In the genomic region with DNA sequence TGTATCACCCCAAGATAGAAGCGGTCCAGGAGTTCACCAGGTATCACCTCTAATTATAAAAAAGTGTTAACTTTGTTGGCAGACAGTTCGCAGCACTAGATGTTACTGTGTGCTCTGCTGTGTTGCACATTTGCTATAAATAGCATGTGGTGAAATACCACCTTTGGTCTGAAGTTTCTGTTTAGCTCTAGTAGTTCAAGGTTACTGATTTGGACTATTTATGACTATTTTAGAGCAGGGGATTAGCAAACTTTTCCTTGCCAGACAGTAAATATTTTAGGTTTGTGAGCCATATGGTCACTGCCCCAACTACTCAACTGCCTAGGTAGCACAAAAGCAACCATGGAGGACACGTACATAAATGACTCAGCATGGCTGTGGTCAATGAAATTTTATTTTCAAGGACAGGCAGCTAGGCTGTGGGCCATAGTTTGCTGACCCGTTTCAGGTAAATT, we compare ENCODE assay signal across 8 cellular contexts. TPM values are rescaled to one million over a fixed set of nuclear protein-coding genes. Genes with fewer than 3 reads are reported as not detected.
DNase-seq lines count a peak whose midpoint lies in the region; ATAC-seq, FAIRE-seq and TF ChIP-seq lines count a peak whose summit lies in the region.

No MANE protein-coding gene starts in this region.

- POLR2A ChIA-PET in endothelial cell of umbilical vein (lab: Charles Lee): no interaction called here

- no peak overlapping the region for H3K4me3 ChIP-seq in endothelial cell of umbilical vein (replicated peaks in 1 of 3; ENCODE audit: insufficient read depth in 1 of 3, low read depth in 1 of 3, low read length in 3 of 3)

- H3K27me3 ChIP-seq in endothelial cell of umbilical vein (ENCODE audit: control insufficient read depth in 2 of 2, insufficient read depth in 2 of 2, low read length in 2 of 2): no peaks in the 10 kb centered on the region

- H3K9me1 ChIP-seq in endothelial cell of umbilical vein (replicated peaks; ENCODE audit: control insufficient read depth, extremely low read depth, insufficient read depth, low read length): no peaks in the 10 kb centered on the region

- BruUV-seq in endothelial cell of umbilical vein (replicated peaks; lab: Mats Ljungman, UMichigan): no TSS peak

- no peak overlapping the region for H3K9ac ChIP-seq in endothelial cell of umbilical vein (replicated peaks; ENCODE audit: extremely low read depth, insufficient read depth, low read length)

- TF ChIP-seq POLR2A in endothelial cell of umbilical vein (IDR thresholded peaks at IDR 0.05; ENCODE audit: low read depth, low read length): no peak

- no peak overlapping the region for H2AFZ ChIP-seq in endothelial cell of umbilical vein (ENCODE audit: low read depth, low read length)

- H3K36me3 ChIP-seq in endothelial cell of umbilical vein (ENCODE audit: control insufficient read depth in 2 of 2, extremely low read depth in 1 of 2, insufficient read depth in 2 of 2, low read length in 2 of 2): peaks cover 9 to 16% of the 10 kb centered on the region in 2 experiments

- FAIRE-seq in endothelial cell of umbilical vein (lab: Jason Lieb, UNC): peak; percentile 26

- no peak overlapping the region for H3K27ac ChIP-seq in endothelial cell of umbilical vein (ENCODE audit: insufficient read depth, low read depth, low read length)

- intact Hi-C loops in endothelial cell of umbilical vein (cut with micrococcal nuclease): no loop called here

- DNase-seq in EL (peak; percentile 29), GM20000 (ENCODE audit: low spot score) (peak; percentile 58), endothelial cell of umbilical vein (ENCODE audit: low read depth, low spot score) (no peak), NCI-H2227 (lab: John Stamatoyannopoulos, UW; ENCODE audit: unreplicated experiment) (no peak), NCI-H82 treated with DMSO at 0.1 percent for 48 hours (lab: John Stamatoyannopoulos, UW; ENCODE audit: unreplicated experiment) (no peak), NCI-H2107 (lab: John Stamatoyannopoulos, UW) (no peak)

- TF ChIP-seq CTCF in GM20000 (IDR thresholded peaks at IDR 0.05; ENCODE audit: extremely low read depth, missing control alignments): no peak
- TF ChIP-seq CTCF in endothelial cell of umbilical vein (IDR thresholded peaks at IDR 0.05; ENCODE audit: extremely low read depth in 1 of 2, insufficient read depth in 1 of 2, low read depth in 1 of 2, low read length in 2 of 2): no peak

- CTCF ChIA-PET in endothelial cell of umbilical vein (lab: Charles Lee): no interaction called here

- ATAC-seq in HG03469 (IDR thresholded peaks at IDR 0.05; ENCODE audit: unreplicated experiment) (peak; percentile 88), esophagus mucosa (no peak)

- no peaks in the 10 kb centered on the region for H3K9me3 ChIP-seq in endothelial cell of umbilical vein (replicated peaks; ENCODE audit: control insufficient read depth, insufficient read depth, low read length)

- no peaks in the 10 kb centered on the region for H3K79me2 ChIP-seq in endothelial cell of umbilical vein (ENCODE audit: control insufficient read depth, insufficient read depth, low read length)

- dilution Hi-C loops in endothelial cell of umbilical vein (cut with MboI; ENCODE audit: extremely low pct_ligation_motif_present, low sequenced_read_pairs): no loop called here

- H3K4me2 ChIP-seq in endothelial cell of umbilical vein (ENCODE audit: insufficient read depth, low read length): no peak overlapping the region

- H3K4me1 ChIP-seq in endothelial cell of umbilical vein (ENCODE audit: control insufficient read depth, extremely low read depth, insufficient read depth, low read length): no peaks in the 10 kb centered on the region

- no peaks in the 10 kb centered on the region for H4K20me1 ChIP-seq in endothelial cell of umbilical vein (replicated peaks; ENCODE audit: control insufficient read depth, extremely low read depth, insufficient read depth, low read length)

TF ChIP-seq in endothelial cell of umbilical vein, 7 proteins besides CTCF, POLR2A, EP300 and RAD21:
- TF ChIP-seq JUN (IDR thresholded peaks at IDR 0.05; ENCODE audit: borderline replicate concordance, insufficient read depth, insufficient read length, low read depth): no peak
- no peak for TF ChIP-seq FOS (IDR thresholded peaks at IDR 0.05; ENCODE audit: borderline replicate concordance, insufficient read depth, low read length)
- no peak for TF ChIP-seq MYC (IDR thresholded peaks at IDR 0.05; ENCODE audit: low read depth, low read length)
- no peak for TF ChIP-seq GATA2 (IDR thresholded peaks at IDR 0.05; ENCODE audit: insufficient read depth, insufficient read length, low read depth, low read length)
- no peak for TF ChIP-seq EZH2 (IDR thresholded peaks at IDR 0.05; ENCODE audit: borderline replicate concordance, low read depth, low read length, severe bottlenecking)
- TF ChIP-seq POLR2AphosphoS5 (IDR thresholded peaks at IDR 0.05; ENCODE audit: insufficient read depth, low read depth, low read length): no peak
- TF ChIP-seq, protein P1, sequence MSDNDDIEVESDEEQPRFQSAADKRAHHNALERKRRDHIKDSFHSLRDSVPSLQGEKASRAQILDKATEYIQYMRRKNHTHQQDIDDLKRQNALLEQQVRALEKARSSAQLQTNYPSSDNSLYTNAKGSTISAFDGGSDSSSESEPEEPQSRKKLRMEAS (IDR thresholded peaks at IDR 0.05; ENCODE audit: insufficient read depth, insufficient read length): no peak
TF ChIP-seq in endothelial cell of umbilical vein: peak in this region for 0.

RNA-seq across cellular contexts. Expression of a gene that starts 16.5 kb away (rescaled TPM):
- total RNA-seq in endothelial cell of umbilical vein (50.1 and 54.3 TPM in 2 replicates), esophagus mucosa (38.3 TPM)
- 33.3 and 39.1 TPM in 2 replicates for polyA plus RNA-seq in endothelial cell of umbilical vein
- 50.2 and 50.4 TPM in 2 replicates for polyA plus RNA-seq in endothelial cell of umbilical vein (2011; cell fraction: cytosol; rRNA removed)
- 52.5 and 54.6 TPM in 2 replicates for polyA plus RNA-seq in endothelial cell of umbilical vein (2011; cell fraction: nucleus; rRNA removed)
- 51.0 and 60.3 TPM in 2 replicates for polyA plus RNA-seq in endothelial cell of umbilical vein (2012)
- 69.2 and 79.0 TPM in 2 replicates for polyA minus RNA-seq in endothelial cell of umbilical vein
- 11.4 TPM for polyA minus RNA-seq in endothelial cell of umbilical vein (2011; cell fraction: cytosol; rRNA and poly(A)+ RNA removed)
- 16.6 and 19.5 TPM in 2 replicates for polyA minus RNA-seq in endothelial cell of umbilical vein (2011; cell fraction: nucleus; rRNA and poly(A)+ RNA removed)

RNA-seq across cellular contexts. Expression of a gene that starts 39.8 kb away (rescaled TPM):
- total RNA-seq in endothelial cell of umbilical vein (149 and 159 TPM in 2 replicates), esophagus mucosa (88.2 TPM)
- 11.7 and 27.6 TPM in 2 replicates for polyA plus RNA-seq in endothelial cell of umbilical vein
- 37.3 and 40.8 TPM in 2 replicates for polyA plus RNA-seq in endothelial cell of umbilical vein (2011; cell fraction: cytosol; rRNA removed)
- 57.0 and 60.2 TPM in 2 replicates for polyA plus RNA-seq in endothelial cell of umbilical vein (2011; cell fraction: nucleus; rRNA removed)
- polyA plus RNA-seq in endothelial cell of umbilical vein (2012): 135 and 150 TPM in 2 replicates
- 78.0 and 82.1 TPM in 2 replicates for polyA minus RNA-seq in endothelial cell of umbilical vein
- 60.1 TPM for polyA minus RNA-seq in endothelial cell of umbilical vein (2011; cell fraction: cytosol; rRNA and poly(A)+ RNA removed)
- 80.1 and 122 TPM in 2 replicates for polyA minus RNA-seq in endothelial cell of umbilical vein (2011; cell fraction: nucleus; rRNA and poly(A)+ RNA removed)

RNA-seq across cellular contexts. Expression of a gene that starts 45.1 kb away (rescaled TPM):
- total RNA-seq in endothelial cell of umbilical vein: 14.5 and 17.1 TPM in 2 replicates
- polyA plus RNA-seq in endothelial cell of umbilical vein: 8.9 and 11.1 TPM in 2 replicates
- polyA plus RNA-seq in endothelial cell of umbilical vein (2011; cell fraction: cytosol; rRNA removed): 15.5 and 15.8 TPM in 2 replicates
- 22.7 and 26.7 TPM in 2 replicates for polyA plus RNA-seq in endothelial cell of umbilical vein (2011; cell fraction: nucleus; rRNA removed)
- 17.6 and 22.3 TPM in 2 replicates for polyA plus RNA-seq in endothelial cell of umbilical vein (2012)
- 5.6 and 11.2 TPM in 2 replicates for polyA minus RNA-seq in endothelial cell of umbilical vein
- 24.1 TPM for polyA minus RNA-seq in endothelial cell of umbilical vein (2011; cell fraction: cytosol; rRNA and poly(A)+ RNA removed)
- 4.6 and 6.7 TPM in 2 replicates for polyA minus RNA-seq in endothelial cell of umbilical vein (2011; cell fraction: nucleus; rRNA and poly(A)+ RNA removed)
- total RNA-seq in esophagus mucosa: 18.3 TPM

RNA-seq across cellular contexts. Expression of a gene that starts 58.2 kb away (rescaled TPM):
- total RNA-seq in endothelial cell of umbilical vein (117 and 124 TPM in 2 replicates), esophagus mucosa (72.1 TPM)
- polyA plus RNA-seq in endothelial cell of umbilical vein: 99.4 and 123 TPM in 2 replicates
- polyA plus RNA-seq in endothelial cell of umbilical vein (2011; cell fraction: cytosol; rRNA removed): 168 and 181 TPM in 2 replicates
- polyA plus RNA-seq in endothelial cell of umbilical vein (2011; cell fraction: nucleus; rRNA removed): 95.8 and 112 TPM in 2 replicates
- polyA plus RNA-seq in endothelial cell of umbilical vein (2012): 146 and 198 TPM in 2 replicates
- polyA minus RNA-seq in endothelial cell of umbilical vein: 233 and 266 TPM in 2 replicates
- polyA minus RNA-seq in endothelial cell of umbilical vein (2011; cell fraction: cytosol; rRNA and poly(A)+ RNA removed): 118 TPM
- polyA minus RNA-seq in endothelial cell of umbilical vein (2011; cell fraction: nucleus; rRNA and poly(A)+ RNA removed): 50.2 and 78.9 TPM in 2 replicates

Comparison
In these comparisons a context has a peak if more than half of its experiments do, and no peak if none do; other contexts are left out.
1. DNase-seq: peak in EL (single experiment) and GM20000 (single experiment); none in endothelial cell of umbilical vein (single experiment), NCI-H2227 (single experiment), NCI-H82 treated with DMSO at 0.1 percent for 48 hours (single experiment) and NCI-H2107 (single experiment).